Comparison of ENCODE assay signal across 8 cellular contexts in genomic region chr2:96868555-96869280, GRCh38. TPM values are rescaled to one million over a fixed set of nuclear protein-coding genes. Genes with fewer than 3 reads are reported as not detected.
DNase-seq lines count a peak whose midpoint lies in the region; ATAC-seq and TF ChIP-seq lines count a peak whose summit lies in the region.

No MANE protein-coding gene starts in this region.

- H3K9me3 Mint-ChIP-seq in activated naive CD4-positive, alpha-beta T cell treated with anti-CD3 and anti-CD28 coated beads, Interleukin-2, amount 50 U/mL, for 24 hours = no peaks in the 10 kb centered on the region

- peak overlapping the region; percentile 20 for H2AFZ ChIP-seq in neuron (ENCODE audit: low read depth, low read length)

- H3K27ac ChIP-seq in Panc1 (ENCODE audit: low read length) = peak overlapping the region; percentile 92
- H3K27ac ChIP-seq in gastroesophageal sphincter = peak overlapping the region; percentile 96 to 100 (median 100)
- peak overlapping the region; percentile 87 for H3K27ac ChIP-seq in urinary bladder (ENCODE audit: low read depth)

- H3K27me3 Mint-ChIP-seq in activated naive CD4-positive, alpha-beta T cell treated with anti-CD3 and anti-CD28 coated beads, Interleukin-2, amount 50 U/mL, for 24 hours = no peaks in the 10 kb centered on the region

- in situ Hi-C loops in Panc1 (cut with HindIII; ENCODE audit: low pct_unique_long_range_greater_than_20kb, low sequenced_read_pairs) = no loop called here

- H3K27me3 ChIP-seq in Panc1 (ENCODE audit: control insufficient read depth, insufficient read depth, low read length) (no peaks in the 10 kb centered on the region), gastroesophageal sphincter (no peaks in the 10 kb centered on the region), neuron (ENCODE audit: insufficient read depth, low read length) (no peaks in the 10 kb centered on the region)

- no CpG with 5 or more reads among the region's 76 CpGs for WGBS in gastroesophageal sphincter (ENCODE audit: low coverage in 1 of 2), 2 donors
- under 1% methylated on average over 76 of the region's 76 CpGs for WGBS in urinary bladder

- no peak for TF ChIP-seq EP300 in gastroesophageal sphincter (IDR thresholded peaks at IDR 0.05)

- BruUV-seq in Panc1 (replicated peaks; lab: Mats Ljungman, UMichigan) = no TSS peak

- H3K4me3 Mint-ChIP-seq in activated naive CD4-positive, alpha-beta T cell treated with anti-CD3 and anti-CD28 coated beads, Interleukin-2, amount 50 U/mL, for 24 hours = peak overlapping the region; percentile 81

- H3K4me3 ChIP-seq in AG10803 (ENCODE audit: low read length) = peak overlapping the region; percentile 88
- H3K4me3 ChIP-seq in Panc1 (ENCODE audit: low read depth in 2 of 2, low read length in 2 of 2) = peak overlapping the region; percentile 66 to 70
- peak overlapping the region; percentile 74 to 99 for H3K4me3 ChIP-seq in gastroesophageal sphincter
- H3K4me3 ChIP-seq in neuron (ENCODE audit: low read length) = peak overlapping the region; percentile 76
- H3K4me3 ChIP-seq in urinary bladder (ENCODE audit: low read depth, low read length) = peak overlapping the region; percentile 92

- ATAC-seq in Panc1 (peak; percentile 75), gastroesophageal sphincter (peak; percentile 81)

- CTCF ChIA-PET in Panc1 (lab: Charles Lee) = interaction anchor here (0.6 to 1.0 kb wide), 6 partner anchors 9 to 1225 kb away, joined by 3 to 9 read pairs (median 4); no protein-coding TSS in a partner anchor

- peak; percentile 90 for DNase-seq in AG10803 (ENCODE audit: low read depth)
- DNase-seq in HT1080 (ENCODE audit: low read depth) = peak; percentile 75
- no peak for DNase-seq in Panc1 (ENCODE audit: low read depth, low spot score)

- H3K27ac Mint-ChIP-seq in activated naive CD4-positive, alpha-beta T cell treated with anti-CD3 and anti-CD28 coated beads, Interleukin-2, amount 50 U/mL, for 24 hours = no peak overlapping the region

- H3K9me3 ChIP-seq in Panc1 (ENCODE audit: control insufficient read depth, insufficient read depth, low read depth, low read length) (no peaks in the 10 kb centered on the region), gastroesophageal sphincter (no peaks in the 10 kb centered on the region), neuron (ENCODE audit: low read length) (no peaks in the 10 kb centered on the region)

- TF ChIP-seq CTCF in AG10803 (conservative IDR thresholded peaks at IDR 0.05; ENCODE audit: low read length) = peak; percentile 39
- TF ChIP-seq CTCF in Panc1 (IDR thresholded peaks at IDR 0.05) = peak; percentile 95
- TF ChIP-seq CTCF in gastroesophageal sphincter (IDR thresholded peaks at IDR 0.05) = peak in 3 of 4 experiments; percentile 61 to 79 (median 73)

- intact Hi-C loops in Panc1 (cut with micrococcal nuclease; ENCODE audit: unreplicated experiment) = no loop called here

- POLR2A ChIA-PET in Panc1 (lab: Charles Lee) = interaction anchor here (0.6 to 0.7 kb wide), 3 partner anchors 10 to 533 kb away, joined by 3 to 7 read pairs (median 4); partner anchors contain the start of gene NCAPH

- TF ChIP-seq POLR2A in GM18526 (IDR thresholded peaks at IDR 0.05; ENCODE audit: extremely low read depth, insufficient read length) = peak; percentile 71
- peak; percentile 43 to 45 for TF ChIP-seq POLR2A in gastroesophageal sphincter (IDR thresholded peaks at IDR 0.05)

- peaks cover 43% of the 10 kb centered on the region for H3K4me1 Mint-ChIP-seq in activated naive CD4-positive, alpha-beta T cell treated with anti-CD3 and anti-CD28 coated beads, Interleukin-2, amount 50 U/mL, for 24 hours

- no peaks in the 10 kb centered on the region for H3K36me3 Mint-ChIP-seq in activated naive CD4-positive, alpha-beta T cell treated with anti-CD3 and anti-CD28 coated beads, Interleukin-2, amount 50 U/mL, for 24 hours

- peaks cover 18% of the 10 kb centered on the region for H3K4me1 ChIP-seq in Panc1 (ENCODE audit: control insufficient read depth, insufficient read depth, low read length)
- H3K4me1 ChIP-seq in gastroesophageal sphincter = peaks cover 0 to 73% (median 30%) of the 10 kb centered on the region in 3 donors
- H3K4me1 ChIP-seq in neuron (ENCODE audit: insufficient read depth, low read length) = peaks cover 17% of the 10 kb centered on the region
- H3K4me1 ChIP-seq in urinary bladder (ENCODE audit: insufficient read depth) = no peaks in the 10 kb centered on the region

- H3K36me3 ChIP-seq in Panc1 (ENCODE audit: control insufficient read depth, insufficient read depth, low read length) (peaks cover 6% of the 10 kb centered on the region; the same call in 1 of the 2 replicates), gastroesophageal sphincter (peaks cover 0 to 40% of the 10 kb centered on the region in 2 donors), neuron (ENCODE audit: insufficient read depth, low read length) (peaks cover 39% of the 10 kb centered on the region), urinary bladder (ENCODE audit: insufficient read depth) (peaks cover 3% of the 10 kb centered on the region)

RNA-seq across cellular contexts. Expression of gene SEMA4C, which starts 1.2 kb away (rescaled TPM):
- total RNA-seq in HT1080 (2014; rRNA removed; shearing (Covaris generic)) = 11.2 and 15.4 TPM in 2 replicates
- 13.6 and 14.0 TPM in 2 replicates for polyA plus RNA-seq in HT1080 (2015; cell fraction: cytosol; rRNA removed)
- 34.9 and 36.1 TPM in 2 replicates for polyA plus RNA-seq in HT1080 (2015; cell fraction: nucleus; rRNA removed)
- total RNA-seq in Panc1 (2021; ENCODE audit: unreplicated experiment) = 40.2 TPM
- 54.0 TPM for polyA plus RNA-seq in Panc1 (2012; ENCODE audit: insufficient read length)
- 10 to 100 TPM; 58.7 to 66.6 (median 62.8) TPM for total RNA-seq in gastroesophageal sphincter
- total RNA-seq in urinary bladder = 27.4 TPM
- polyA plus RNA-seq in urinary bladder = 80.1 TPM

RNA-seq across cellular contexts. Expression of gene ANKRD39, which starts 10.9 kb away (rescaled TPM):
- total RNA-seq in HT1080 (2014; rRNA removed; shearing (Covaris generic)) = 9.3 and 9.5 TPM in 2 replicates
- 7.0 and 7.9 TPM in 2 replicates for polyA plus RNA-seq in HT1080 (2015; cell fraction: cytosol; rRNA removed)
- 2.6 and 4.1 TPM in 2 replicates for polyA plus RNA-seq in HT1080 (2015; cell fraction: nucleus; rRNA removed)
- 24.4 TPM for total RNA-seq in Panc1 (2021; ENCODE audit: unreplicated experiment)
- 40.1 TPM for polyA plus RNA-seq in Panc1 (2012; ENCODE audit: insufficient read length)
- 10 to 100 TPM; 13.3 to 20.4 (median 17.1) TPM for total RNA-seq in gastroesophageal sphincter
- total RNA-seq in urinary bladder = 5.8 TPM
- 18.8 TPM for polyA plus RNA-seq in urinary bladder

RNA-seq across cellular contexts. Expression of gene ANKRD23, which starts 24.9 kb away (rescaled TPM):
- total RNA-seq in HT1080 (2014; rRNA removed; shearing (Covaris generic)) = 0.26 and 0.27 TPM in 2 replicates
- 0.40 and 0.53 TPM in 2 replicates for polyA plus RNA-seq in HT1080 (2015; cell fraction: cytosol; rRNA removed)
- 2.5 and 2.6 TPM in 2 replicates for polyA plus RNA-seq in HT1080 (2015; cell fraction: nucleus; rRNA removed)
- 3.2 TPM for total RNA-seq in Panc1 (2021; ENCODE audit: unreplicated experiment)
- 2.6 TPM for polyA plus RNA-seq in Panc1 (2012; ENCODE audit: insufficient read length)
- 1 to 10 TPM; 1.2 to 4.9 (median 3.1) TPM for total RNA-seq in gastroesophageal sphincter
- 2.6 TPM for total RNA-seq in urinary bladder
- polyA plus RNA-seq in urinary bladder = 5.1 TPM

RNA-seq across cellular contexts. Expression of gene CNNM3, which starts 52.6 kb away (rescaled TPM):
- total RNA-seq in HT1080 (2014; rRNA removed; shearing (Covaris generic)) = 3.5 and 10.4 TPM in 2 replicates
- 3.9 and 4.8 TPM in 2 replicates for polyA plus RNA-seq in HT1080 (2015; cell fraction: cytosol; rRNA removed)
- 6.3 and 8.0 TPM in 2 replicates for polyA plus RNA-seq in HT1080 (2015; cell fraction: nucleus; rRNA removed)
- 34.0 TPM for total RNA-seq in Panc1 (2021; ENCODE audit: unreplicated experiment)
- 27.5 TPM for polyA plus RNA-seq in Panc1 (2012; ENCODE audit: insufficient read length)
- total RNA-seq in gastroesophageal sphincter = 10 to 100 TPM; 10.4 to 21.6 (median 18.9) TPM
- total RNA-seq in urinary bladder = 18.0 TPM
- 14.6 TPM for polyA plus RNA-seq in urinary bladder

Comparison
In these comparisons a context has a peak if more than half of its experiments do, and no peak if none do; other contexts are left out.
1. CTCF ChIP-seq: peak in every context shown above with its lines; median percentile 95 in Panc1; 73 in gastroesophageal sphincter; 39 in AG10803.